In genomic region chr5:25418319-25418859, GRCh38 we compare ENCODE assay signal across 31 cellular contexts.
"Had no signal": no experiment of that assay in that cellular context is flagged by ENCODE, and none has a peak within 500 bp of the region (broad histone marks: within the 10 kb centered on the region; RNA-seq: fewer than 3 reads in every experiment).

No MANE protein-coding gene starts in this region.

- H3K4me3 ChIP-seq: left lung, lower lobe of right lung, pancreas, prostate gland, skin epidermis, stomach, testis, thyroid gland, transverse colon, upper lobe of left lung, vagina had no signal

- H3K27ac ChIP-seq: left lung, lower lobe of right lung, pancreas, prostate gland, skin epidermis, stomach, testis, thyroid gland, transverse colon, upper lobe of left lung, vagina had no signal

- H3K4me1 Mint-ChIP-seq: immature natural killer cell; naive thymus-derived CD8-positive, alpha-beta T cell; nephron; neural crest cell; stimulated activated naive B cell treated with anti-CD40 and anti-IgM and Interleukin-4, amounts not matched to agents 10 μg/mL and 1 μg/mL and 100 μg/mL, for 72 hours had no signal

- H3K9me3 Mint-ChIP-seq: nephron, neural crest cell had no signal

- H3K36me3 Mint-ChIP-seq: naive thymus-derived CD8-positive, alpha-beta T cell; stimulated activated naive B cell treated with anti-CD40 and anti-IgM and Interleukin-4, amounts not matched to agents 10 μg/mL and 1 μg/mL and 100 μg/mL, for 72 hours had no signal

- H3K9me3 ChIP-seq: left lung, lower lobe of right lung, pancreas, prostate gland, stomach, testis, thyroid gland, upper lobe of left lung, vagina had no signal

- DNase-seq: immature natural killer cell; kidney; left colon; left lung; lower lobe of right lung; mammary epithelial cell; mesenchymal stem cell; naive thymus-derived CD8-positive, alpha-beta T cell; nucleus accumbens; pancreas; posterior cingulate gyrus; retina; stimulated activated CD4-positive, alpha-beta T cell treated with anti-CD3 and anti-CD28 coated beads, Interleukin-12 subunit alpha, Interleukin-12 subunit beta, amount 100 ng/mL, for 4 hours; stimulated activated CD4-positive, alpha-beta T cell treated with anti-CD3 and anti-CD28 coated beads, Interleukin-15, amount 100 ng/mL, for 24 hours; stimulated activated CD4-positive, alpha-beta T cell treated with anti-CD3 and anti-CD28 coated beads, Interleukin-2, amount 100 ng/mL, for 24 hours; stimulated activated CD4-positive, alpha-beta T cell treated with anti-CD3 and anti-CD28 coated beads, Interleukin-4, amount 100 ng/mL, for 1 hour; stimulated activated naive B cell treated with anti-CD40 and anti-IgM and Interleukin-4, amounts not matched to agents 10 μg/mL and 1 μg/mL and 100 μg/mL, for 72 hours; stimulated activated naive CD8-positive, alpha-beta T cell treated with anti-CD3 and anti-CD28 coated beads, Interleukin-15, Interleukin-2, amounts not matched to agents 100 U/mL and 50 U/mL, for 24 hours; stomach; testis; thyroid gland; transverse colon; upper lobe of left lung had no signal

- H3K27ac Mint-ChIP-seq: immature natural killer cell; naive thymus-derived CD8-positive, alpha-beta T cell; nephron; stimulated activated naive B cell treated with anti-CD40 and anti-IgM and Interleukin-4, amounts not matched to agents 10 μg/mL and 1 μg/mL and 100 μg/mL, for 72 hours had no signal

- FAIRE-seq: islet of Langerhans, kidney, pancreas had no signal

- H3K27me3 Mint-ChIP-seq: naive thymus-derived CD8-positive, alpha-beta T cell; stimulated activated naive B cell treated with anti-CD40 and anti-IgM and Interleukin-4, amounts not matched to agents 10 μg/mL and 1 μg/mL and 100 μg/mL, for 72 hours had no signal

- H3K4me1 ChIP-seq: left lung, lower lobe of right lung, pancreas, prostate gland, stomach, testis, thyroid gland, transverse colon, upper lobe of left lung, vagina had no signal

- ATAC-seq: left colon; left lung; lower lobe of right lung; naive thymus-derived CD8-positive, alpha-beta T cell; pancreas; right cardiac atrium; sciatic nerve; stimulated activated naive B cell treated with anti-CD40 and anti-IgM and Interleukin-4, amounts not matched to agents 10 μg/mL and 1 μg/mL and 100 μg/mL, for 72 hours; stimulated activated naive CD8-positive, alpha-beta T cell treated with anti-CD3 and anti-CD28 coated beads, Interleukin-15, Interleukin-2, amounts not matched to agents 100 U/mL and 50 U/mL, for 24 hours had no signal

- H3K4me3 Mint-ChIP-seq: immature natural killer cell; naive thymus-derived CD8-positive, alpha-beta T cell; nephron; neural crest cell; stimulated activated naive B cell treated with anti-CD40 and anti-IgM and Interleukin-4, amounts not matched to agents 10 μg/mL and 1 μg/mL and 100 μg/mL, for 72 hours had no signal

- H3K27me3 ChIP-seq: left lung, pancreas, stomach, testis, thyroid gland, transverse colon, upper lobe of left lung, vagina had no signal

- H3K36me3 ChIP-seq: left lung, lower lobe of right lung, pancreas, prostate gland, stomach, thyroid gland, transverse colon, upper lobe of left lung, vagina had no signal
